In genomic region chr5:123429993-123430392, GRCh38 we compare ENCODE assay signal across 10 cellular contexts. TPM values are rescaled to one million over a fixed set of nuclear protein-coding genes. Genes with fewer than 3 reads are reported as not detected.
DNase-seq lines count a peak whose midpoint lies in the region; ATAC-seq and TF ChIP-seq lines count a peak whose summit lies in the region.
"Had no signal": no experiment of that assay in that cellular context is flagged by ENCODE, and none has a peak within 500 bp of the region (broad histone marks: within the 10 kb centered on the region; RNA-seq: fewer than 3 reads in every experiment).

No MANE protein-coding gene starts in this region.

- no peaks in the 10 kb centered on the region for H3K9me3 ChIP-seq in upper lobe of right lung
- H3K9me3 ChIP-seq: body of pancreas had no signal

- no peak overlapping the region for H3K27ac ChIP-seq in upper lobe of right lung

- H3K4me3 ChIP-seq in fibroblast of the aortic adventitia (ENCODE audit: low read depth, low read length) (no peak overlapping the region), upper lobe of right lung (no peak overlapping the region)
- H3K4me3 ChIP-seq: body of pancreas had no signal

- intact Hi-C loops in left cardiac atrium (cut with DNase I) = loop anchor here in 1 of 2 donors (10.0 kb wide), 2 partner anchors 75 to 175 kb away; no protein-coding TSS in a partner anchor
- intact Hi-C loops in cardiac septum (cut with DNase I) = no loop called here
- intact Hi-C loops in upper lobe of right lung (cut with DNase I) = no loop called here

- H3K4me1 ChIP-seq in upper lobe of right lung = no peaks in the 10 kb centered on the region

- ATAC-seq in left cardiac atrium (peak; percentile 55 to 91), upper lobe of right lung (peak; percentile 83), GM18520 (IDR thresholded peaks at IDR 0.05; ENCODE audit: unreplicated experiment) (no peak), GM21447 (IDR thresholded peaks at IDR 0.05; ENCODE audit: unreplicated experiment) (no peak)

- H3K27me3 ChIP-seq in upper lobe of right lung = no peaks in the 10 kb centered on the region
- H3K27me3 ChIP-seq: body of pancreas had no signal

- no peaks in the 10 kb centered on the region for H3K36me3 ChIP-seq in upper lobe of right lung

- no peak for DNase-seq in left cardiac atrium
- DNase-seq in cardiac septum (ENCODE audit: low spot score) = no peak
- DNase-seq in RKO (ENCODE audit: low spot score) = peak; percentile 72
- peak; percentile 96 for DNase-seq in fibroblast of the aortic adventitia (ENCODE audit: low read depth)
- DNase-seq in upper lobe of right lung = no peak
- no peak for DNase-seq in NAMALWA (ENCODE audit: low spot score)
- DNase-seq: DMS79 had no signal

- TF ChIP-seq CTCF in fibroblast of the aortic adventitia (IDR thresholded peaks at IDR 0.05; ENCODE audit: insufficient read depth, low read length) = no peak
- no peak for TF ChIP-seq CTCF in upper lobe of right lung (IDR thresholded peaks at IDR 0.05)

RNA-seq across cellular contexts. Expression of gene CEP120, which starts 6.8 kb away (rescaled TPM):
- total RNA-seq in left cardiac atrium (10 to 100 TPM; 10.3 to 13.1 TPM), cardiac septum (10.2 TPM), fibroblast of the aortic adventitia (ENCODE audit: low replicate concordance) (7.9 and 30.6 TPM in 2 replicates), upper lobe of right lung (19.5 TPM)

Comparison
In these comparisons a context has a peak if more than half of its experiments do, and no peak if none do; other contexts are left out.
1. ATAC-seq: peak in left cardiac atrium (2 of 2) and upper lobe of right lung (single experiment); none in GM18520 (single experiment) and GM21447 (single experiment).
2. DNase-seq: peak in RKO (single experiment) and fibroblast of the aortic adventitia (single experiment); none in left cardiac atrium (single experiment), cardiac septum (single experiment), upper lobe of right lung (single experiment) and NAMALWA (single experiment).